Comparison of ENCODE assay signal across 8 cellular contexts in the genomic region with DNA sequence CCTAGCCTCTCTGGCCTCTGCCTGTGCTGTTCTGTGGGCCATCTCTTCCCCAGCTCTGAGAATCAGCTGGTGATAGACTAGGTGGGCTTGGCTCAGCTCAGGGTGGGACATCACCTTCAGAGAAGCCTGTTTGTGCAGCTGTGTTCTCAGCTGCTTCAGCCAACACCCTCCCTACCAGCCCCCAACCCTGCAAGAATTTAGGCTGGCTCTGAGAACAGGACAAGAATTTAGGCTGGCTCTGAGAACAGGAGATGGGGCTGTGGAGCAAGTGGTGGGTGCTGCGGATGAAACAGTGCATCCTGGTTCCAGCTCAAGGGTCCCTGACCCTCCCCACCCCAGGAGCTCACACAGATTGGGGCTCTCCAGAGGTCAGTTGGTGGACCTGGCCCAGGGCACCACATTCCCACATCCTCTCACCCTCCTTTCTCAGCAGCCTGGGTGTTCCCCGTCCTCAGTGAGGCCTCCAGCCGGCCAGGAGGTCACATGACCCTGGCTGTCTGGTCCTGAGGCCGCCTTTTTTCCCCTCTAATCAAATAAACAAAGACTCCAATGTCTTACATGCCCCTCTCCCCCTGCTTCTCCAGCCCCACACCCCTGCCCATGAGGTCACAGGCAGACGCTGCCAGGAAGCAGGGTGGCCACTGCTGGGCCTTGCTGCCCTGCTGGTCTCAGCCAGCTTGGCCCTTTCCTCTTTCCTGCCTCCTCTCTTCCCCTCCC. TPM values are rescaled to one million over a fixed set of nuclear protein-coding genes. Genes with fewer than 3 reads are reported as not detected.
A peak's percentile ranks its signal among the peaks of the same experiment; 100 is the strongest.
DNase-seq lines count a peak whose midpoint lies in the region; ATAC-seq, FAIRE-seq and TF ChIP-seq lines count a peak whose summit lies in the region.

No MANE protein-coding gene starts in this region.

- H3K9me3 ChIP-seq in OCI-LY1 (ENCODE audit: low read length) (no peaks in the 10 kb centered on the region), esophagus (ENCODE audit: control insufficient read depth in 2 of 2, insufficient read depth in 1 of 2, low read depth in 1 of 2, low read length in 1 of 2) (no peaks in the 10 kb centered on the region)

- FAIRE-seq in D721Med (lab: Jason Lieb, UNC), result no peak

- peaks cover 62 to 64% of the 10 kb centered on the region in 2 donors for H3K4me1 Mint-ChIP-seq in natural killer cell

- no peaks in the 10 kb centered on the region for H4K20me1 ChIP-seq in OCI-LY1 (ENCODE audit: insufficient read depth, low read length)

- H3K9ac ChIP-seq in OCI-LY1 (ENCODE audit: low read length), result no peak overlapping the region

- peak; percentile 14; the same call in 1 of the 2 replicates for TF ChIP-seq CTCF in AG09319 (IDR thresholded peaks at IDR 0.05; ENCODE audit: low read depth, low read length)
- no peak for TF ChIP-seq CTCF in OCI-LY1 (IDR thresholded peaks at IDR 0.05; ENCODE audit: low read length)
- TF ChIP-seq CTCF in natural killer cell (IDR thresholded peaks at IDR 0.05), result no peak
- no peak for TF ChIP-seq CTCF in D721Med (IDR thresholded peaks at IDR 0.05; ENCODE audit: insufficient read depth, missing control alignments)

- H3K4me1 ChIP-seq in OCI-LY1 (ENCODE audit: insufficient read depth, low read length, severe bottlenecking), result peaks cover 32% of the 10 kb centered on the region
- H3K4me1 ChIP-seq in esophagus (ENCODE audit: control insufficient read depth in 2 of 2, insufficient read depth in 2 of 2, low read length in 1 of 2), result peaks cover 4 to 31% of the 10 kb centered on the region in 2 donors

- no peak for TF ChIP-seq POLR2A in erythroblast (IDR thresholded peaks at IDR 0.05; ENCODE audit: low read length)

- no peaks in the 10 kb centered on the region for H3F3A ChIP-seq in OCI-LY1 (ENCODE audit: insufficient read depth, low read length)

- H3K27ac ChIP-seq in OCI-LY1 (ENCODE audit: low read depth, low read length, poor library complexity, severe bottlenecking) (peak overlapping the region; percentile 70), esophagus (ENCODE audit: low read depth in 2 of 2, low read length in 1 of 2) (peak overlapping the region; percentile 78 to 86)

- H3K27me3 ChIP-seq in OCI-LY1 (ENCODE audit: insufficient read depth, low read length), result no peaks in the 10 kb centered on the region
- H3K27me3 ChIP-seq in esophagus (ENCODE audit: control insufficient read depth in 1 of 2, insufficient read depth in 2 of 2, low read length in 2 of 2), result no peaks in the 10 kb centered on the region

- peak overlapping the region; percentile 84 for H3K27ac Mint-ChIP-seq in natural killer cell

- peak; percentile 30 to 43 (median 32) for ATAC-seq in natural killer cell
- ATAC-seq in HG03196 (IDR thresholded peaks at IDR 0.05; ENCODE audit: unreplicated experiment), result no peak

- no peaks in the 10 kb centered on the region for H3K36me3 Mint-ChIP-seq in natural killer cell

- H3K9me3 Mint-ChIP-seq in natural killer cell, result no peaks in the 10 kb centered on the region

- H3K36me3 ChIP-seq in OCI-LY1 (ENCODE audit: insufficient read depth, low read length), result peaks cover 28% of the 10 kb centered on the region; the same call in 1 of the 2 replicates
- peaks cover 4 to 22% of the 10 kb centered on the region in 2 donors for H3K36me3 ChIP-seq in esophagus (ENCODE audit: control insufficient read depth in 2 of 2, insufficient read depth in 2 of 2, low read length in 1 of 2)

- H3K4me3 Mint-ChIP-seq in natural killer cell, result peak overlapping the region; percentile 67

- no peaks in the 10 kb centered on the region for H3K27me3 Mint-ChIP-seq in natural killer cell (ENCODE audit: low read depth in 2 of 2)

- intact Hi-C loops in natural killer cell (cut with micrococcal nuclease), result no loop called here

- H2AFZ ChIP-seq in OCI-LY1 (ENCODE audit: low read length), result no peak overlapping the region

- DNase-seq in AG09319 (ENCODE audit: extremely low read depth, low read depth), result peak; percentile 75
- no peak for DNase-seq in natural killer cell
- DNase-seq in D721Med (ENCODE audit: insufficient read length, low spot score), result no peak
- DNase-seq in stimulated activated CD4-positive, alpha-beta T cell treated with anti-CD3 and anti-CD28 coated beads, Interleukin-4, amount 100 ng/mL, for 4 hours, result no peak
- no peak for DNase-seq in erythroblast (lab: John Stamatoyannopoulos, UW)

- no peak overlapping the region; the same call in 1 of the 2 replicates for H3K4me2 ChIP-seq in OCI-LY1 (ENCODE audit: low read length)

- H3K79me2 ChIP-seq in OCI-LY1 (ENCODE audit: insufficient read depth, low read length), result no peaks in the 10 kb centered on the region

- H3K9me2 ChIP-seq in OCI-LY1 (ENCODE audit: low read depth, low read length), result no peaks in the 10 kb centered on the region

- 52 to 53% methylated on average over 5 of the region's 5 CpGs for WGBS in esophagus, 2 donors

- no peak overlapping the region for H3K4me3 ChIP-seq in OCI-LY1 (ENCODE audit: low read depth, low read length, poor library complexity, severe bottlenecking)
- no peak overlapping the region for H3K4me3 ChIP-seq in esophagus (ENCODE audit: low read depth in 1 of 2, low read length in 2 of 2)

RNA-seq across cellular contexts. Expression of gene PLEKHO2, which starts 14.9 kb away (rescaled TPM):
- 1 to 10 TPM; 4.8 to 6.6 TPM for polyA plus RNA-seq in esophagus
- 10 to 100 TPM; 35.3 to 53.4 (median 49.8) TPM for total RNA-seq in natural killer cell

RNA-seq across cellular contexts. Expression of gene PIF1, which starts 31.1 kb away (rescaled TPM):
- 1 to 10 TPM; 5.0 to 9.2 TPM for polyA plus RNA-seq in esophagus
- 10 to 100 TPM in 1 of 3 donors, 1 to 10 TPM in 2; 6.2 to 23.9 (median 9.7) TPM for total RNA-seq in natural killer cell

RNA-seq across cellular contexts. Expression of gene ANKDD1A, which starts 55.1 kb away (rescaled TPM):
- polyA plus RNA-seq in esophagus, result 1 to 10 TPM; 1.4 to 1.9 TPM
- 10 to 100 TPM; 13.7 to 16.2 (median 13.9) TPM for total RNA-seq in natural killer cell
